13 cellular contexts compared by ENCODE assay signal in genomic region chr1:113534130-113534817, GRCh38.
A peak's percentile ranks its signal among the peaks of the same experiment; 100 is the strongest.
DNase-seq lines count a peak whose midpoint lies in the region; ATAC-seq, FAIRE-seq and TF ChIP-seq lines count a peak whose summit lies in the region.
"Had no signal": no experiment of that assay in that cellular context is flagged by ENCODE, and none has a peak within 500 bp of the region (broad histone marks: within the 10 kb centered on the region; RNA-seq: fewer than 3 reads in every experiment).

No MANE protein-coding gene starts in this region.

- H3K4me1 Mint-ChIP-seq in brain: peaks cover 47% of the 10 kb centered on the region

- no peaks in the 10 kb centered on the region for H3K27me3 Mint-ChIP-seq in brain

- peak overlapping the region in 3 of 5 experiments; percentile 5 to 32 (median 7) for H3K27ac Mint-ChIP-seq in brain

- peaks cover 28% of the 10 kb centered on the region for H3K36me3 Mint-ChIP-seq in brain

- H3K4me3 Mint-ChIP-seq in brain: no peak overlapping the region
- H3K4me3 Mint-ChIP-seq: H9 had no signal

- no peak for FAIRE-seq in HTR-8/SVneo (lab: Jason Lieb, UNC)

- DNase-seq in AG08395 (ENCODE audit: low spot score) (peak; percentile 73), HTR-8/SVneo (ENCODE audit: insufficient read length, low spot score) (peak; percentile 13), kidney tubule cell (ENCODE audit: low spot score) (peak; percentile 76), ecto neural progenitor cell (ENCODE audit: low spot score) (no peak), NCI-H2171 (lab: John Stamatoyannopoulos, UW) (no peak)
- DNase-seq: GF-D8, H9, NCI-H1436 treated with DMSO at 0.1 percent for 48 hours, retina, uterus had no signal

- ATAC-seq in GM18511 (IDR thresholded peaks at IDR 0.05; ENCODE audit: unreplicated experiment) (no peak), GM21447 (IDR thresholded peaks at IDR 0.05; ENCODE audit: unreplicated experiment) (no peak)

- H3K9me3 Mint-ChIP-seq in brain: peaks cover 1 to 44% (median 11%) of the 10 kb centered on the region in 5 experiments
- H3K9me3 Mint-ChIP-seq: H9 had no signal

- TF ChIP-seq CTCF in brain (conservative IDR thresholded peaks at IDR 0.05): no peak

Comparison
In these comparisons a context has a peak if more than half of its experiments do, and no peak if none do; other contexts are left out.
1. DNase-seq: peak in AG08395 (single experiment), HTR-8/SVneo (single experiment) and kidney tubule cell (single experiment); none in ecto neural progenitor cell (single experiment) and NCI-H2171 (single experiment).